In the genomic region with DNA sequence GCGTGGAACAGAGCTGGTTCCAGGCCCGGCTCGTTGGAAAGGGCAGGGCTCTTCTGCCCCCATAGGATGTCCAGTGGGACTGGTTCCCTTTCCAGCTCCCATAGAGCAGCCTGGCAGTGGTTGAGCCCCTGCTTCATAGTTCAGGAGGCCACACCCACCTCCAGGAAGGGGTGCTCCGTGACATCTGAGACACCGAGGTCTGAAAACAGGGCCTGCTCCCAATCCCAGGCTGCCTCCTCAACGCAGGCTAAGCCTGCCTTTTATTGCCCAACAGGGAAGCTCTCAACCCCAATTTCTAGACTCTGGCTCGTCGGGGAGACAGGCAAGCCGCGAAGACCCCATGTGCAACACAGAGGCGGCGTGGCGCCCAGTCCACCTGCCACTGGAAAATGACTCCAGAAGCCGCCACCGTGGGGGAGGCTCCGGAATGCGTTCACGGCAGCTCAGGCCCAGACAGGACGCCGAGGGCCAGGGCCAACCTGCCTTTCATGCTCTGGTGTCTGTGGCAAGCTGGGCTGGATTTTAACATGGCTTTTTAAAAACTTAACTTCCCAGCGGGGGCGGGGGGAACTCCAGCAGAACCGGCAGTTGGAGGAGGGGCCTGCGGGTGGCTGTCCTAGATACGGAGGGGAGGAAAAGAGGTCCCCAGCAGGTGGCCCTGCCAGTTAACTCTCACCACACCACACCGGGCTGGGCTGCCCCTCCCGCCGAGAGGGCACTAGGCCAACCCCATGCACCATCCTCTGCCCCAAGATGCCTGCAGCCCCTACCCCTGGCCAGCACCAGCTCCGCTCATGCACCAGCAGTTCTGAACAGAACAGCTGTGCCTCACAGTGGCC, we compare ENCODE assay signal across 9 cellular contexts. TPM values are rescaled to one million over a fixed set of nuclear protein-coding genes. Genes with fewer than 3 reads are reported as not detected.
DNase-seq lines count a peak whose midpoint lies in the region; ATAC-seq lines count a peak whose summit lies in the region.
"Had no signal": no experiment of that assay in that cellular context is flagged by ENCODE, and none has a peak within 500 bp of the region (broad histone marks: within the 10 kb centered on the region; RNA-seq: fewer than 3 reads in every experiment).

No MANE protein-coding gene starts in this region.

- peak overlapping the region; percentile 53 for H3K4me3 Mint-ChIP-seq in activated naive CD8-positive, alpha-beta T cell treated with anti-CD3 and anti-CD28 coated beads for 36 hours

- peaks cover 16% of the 10 kb centered on the region for H3K4me1 Mint-ChIP-seq in activated naive CD8-positive, alpha-beta T cell treated with anti-CD3 and anti-CD28 coated beads for 36 hours

- ATAC-seq in GM21576 (IDR thresholded peaks at IDR 0.05; ENCODE audit: unreplicated experiment): no peak

- peak; percentile 10 for DNase-seq in activated gamma-delta T cell treated with Interleukin-2 at 50 U/mL for 16 hours
- DNase-seq in activated gamma-delta T cell (lab: John Stamatoyannopoulos, UW): no peak
- DNase-seq in activated naive CD8-positive, alpha-beta T cell treated with anti-CD3 and anti-CD28 coated beads for 36 hours: peak; percentile 70
- DNase-seq in iPS-NIHi11 (ENCODE audit: low spot score): peak; percentile 90
- peak; percentile 10 to 14 (median 11) for DNase-seq in stimulated activated CD4-positive, alpha-beta T cell treated with anti-CD3 and anti-CD28 coated beads, TNF-alpha, amount 100 ng/mL, for 4 hours (ENCODE audit: low read depth in 3 of 3)
- no peak for DNase-seq in NCI-H187 treated with DMSO at 0.1 percent for 48 hours (lab: John Stamatoyannopoulos, UW)
- no peak for DNase-seq in SIG-M5 treated with dmso at 0.1 percent for 504 hours (lab: John Stamatoyannopoulos, UW; ENCODE audit: unreplicated experiment)

- peaks cover 25% of the 10 kb centered on the region for H3K36me3 Mint-ChIP-seq in activated naive CD8-positive, alpha-beta T cell treated with anti-CD3 and anti-CD28 coated beads for 36 hours

- H3K9me3 Mint-ChIP-seq in activated naive CD8-positive, alpha-beta T cell treated with anti-CD3 and anti-CD28 coated beads for 36 hours: no peaks in the 10 kb centered on the region

- no peaks in the 10 kb centered on the region for H3K27me3 Mint-ChIP-seq in activated naive CD8-positive, alpha-beta T cell treated with anti-CD3 and anti-CD28 coated beads for 36 hours

- H3K27ac Mint-ChIP-seq in activated naive CD8-positive, alpha-beta T cell treated with anti-CD3 and anti-CD28 coated beads for 36 hours: peak overlapping the region; percentile 88

RNA-seq across cellular contexts. Expression of gene TINCR, which starts 17.9 kb away (rescaled TPM):
- under 1 TPM; 0.29 to 0.34 TPM for total RNA-seq in activated naive CD8-positive, alpha-beta T cell treated with anti-CD3 and anti-CD28 coated beads for 36 hours
- total RNA-seq: renal cortical epithelial cell had no signal

RNA-seq across cellular contexts. Expression of gene SAFB2, which starts 36.9 kb away (rescaled TPM):
- total RNA-seq in activated naive CD8-positive, alpha-beta T cell treated with anti-CD3 and anti-CD28 coated beads for 36 hours: 10 to 100 TPM; 79.5 to 84.1 TPM

RNA-seq across cellular contexts. Expression of gene SAFB, which starts 37.2 kb away (rescaled TPM):
- total RNA-seq in activated naive CD8-positive, alpha-beta T cell treated with anti-CD3 and anti-CD28 coated beads for 36 hours: 100 to 1,000 TPM; 123 to 133 TPM

Comparison
In these comparisons a context has a peak if more than half of its experiments do, and no peak if none do; other contexts are left out.
1. DNase-seq: peak in activated gamma-delta T cell treated with Interleukin-2 at 50 U/mL for 16 hours (single experiment), activated naive CD8-positive, alpha-beta T cell treated with anti-CD3 and anti-CD28 coated beads for 36 hours (single experiment), iPS-NIHi11 (single experiment) and stimulated activated CD4-positive, alpha-beta T cell treated with anti-CD3 and anti-CD28 coated beads, TNF-alpha, amount 100 ng/mL, for 4 hours (3 of 3); none in activated gamma-delta T cell (single experiment), NCI-H187 treated with DMSO at 0.1 percent for 48 hours (single experiment) and SIG-M5 treated with dmso at 0.1 percent for 504 hours (single experiment).